Comparison of ENCODE assay signal across 8 cellular contexts in genomic region chr5:115599502-115599901, GRCh38. TPM values are rescaled to one million over a fixed set of nuclear protein-coding genes. Genes with fewer than 3 reads are reported as not detected.
DNase-seq lines count a peak whose midpoint lies in the region; ATAC-seq and TF ChIP-seq lines count a peak whose summit lies in the region.

No MANE protein-coding gene starts in this region.

- ATAC-seq in GM18868 (IDR thresholded peaks at IDR 0.05; ENCODE audit: unreplicated experiment) (peak; percentile 47), HG02870 (IDR thresholded peaks at IDR 0.05; ENCODE audit: unreplicated experiment) (peak; percentile 32), activated B cell treated with CpG ODN at 0.5 μM for 24 hours (ENCODE audit: low read depth) (peak; percentile 38)

- H3K36me3 Mint-ChIP-seq in activated B cell treated with CpG ODN at 0.5 μM for 24 hours (ENCODE audit: low read depth): peaks cover 4% of the 10 kb centered on the region

- intact Hi-C loops in activated B cell treated with CpG ODN at 0.5 μM for 24 hours (cut with micrococcal nuclease): no loop called here

- no peaks in the 10 kb centered on the region for H3K27me3 Mint-ChIP-seq in activated B cell treated with CpG ODN at 0.5 μM for 24 hours

- POLR2A ChIA-PET in activated B cell treated with CpG ODN at 0.5 μM for 24 hours (lab: Charles Lee): interaction anchor here (0.8 to 1.4 kb wide), 2 partner anchors 24 to 25 kb away, joined by 3 to 6 read pairs; no protein-coding TSS in a partner anchor

- no peaks in the 10 kb centered on the region for H3K9me3 Mint-ChIP-seq in activated B cell treated with CpG ODN at 0.5 μM for 24 hours

- peaks cover 48% of the 10 kb centered on the region for H3K4me1 Mint-ChIP-seq in activated B cell treated with CpG ODN at 0.5 μM for 24 hours

- H3K27ac Mint-ChIP-seq in activated B cell treated with CpG ODN at 0.5 μM for 24 hours: peak overlapping the region; percentile 79

- TF ChIP-seq CTCF in activated B cell treated with CpG ODN at 0.5 μM for 24 hours (IDR thresholded peaks at IDR 0.05): no peak

- H3K4me3 Mint-ChIP-seq in activated B cell treated with CpG ODN at 0.5 μM for 24 hours: peak overlapping the region; percentile 67

- CTCF ChIA-PET in activated B cell treated with CpG ODN at 0.5 μM for 24 hours (lab: Charles Lee): interaction anchor here (1.1 kb wide), 2 partner anchors 12 to 23 kb away, joined by 3 to 4 read pairs; no protein-coding TSS in a partner anchor

- DNase-seq in activated B cell treated with CpG ODN at 0.5 μM for 24 hours (no peak), medulla oblongata (ENCODE audit: extremely low spot score) (peak; percentile 84), NCI-H1105 (lab: John Stamatoyannopoulos, UW) (no peak), cerebellar cortex (ENCODE audit: low spot score) (no peak), retina (no peak), GOT3 (lab: John Stamatoyannopoulos, UW) (no peak)

RNA-seq across cellular contexts. Expression of gene TICAM2, which starts 2.8 kb away (rescaled TPM):
- 12.4 and 13.3 TPM in 2 replicates for total RNA-seq in activated B cell treated with CpG ODN at 0.5 μM for 24 hours

RNA-seq across cellular contexts. Expression of gene TMED7, which starts 26.3 kb away (rescaled TPM):
- total RNA-seq in activated B cell treated with CpG ODN at 0.5 μM for 24 hours: 34.9 and 35.0 TPM in 2 replicates

RNA-seq across cellular contexts. Expression of gene FEM1C, which starts 54.9 kb away (rescaled TPM):
- total RNA-seq in activated B cell treated with CpG ODN at 0.5 μM for 24 hours: 19.1 and 19.8 TPM in 2 replicates
